In genomic region chr2:85395912-85396475, GRCh38 we compare ENCODE assay signal across 21 cellular contexts.
DNase-seq lines count a peak whose midpoint lies in the region.
"Had no signal": no experiment of that assay in that cellular context is flagged by ENCODE, and none has a peak within 500 bp of the region (broad histone marks: within the 10 kb centered on the region; RNA-seq: fewer than 3 reads in every experiment).

No MANE protein-coding gene starts in this region.

- H3K36me3 Mint-ChIP-seq in T-helper 2 cell treated with Interferon-gamma antibody and Interleukin-4, amounts not matched to agents 5 μg/mL and 100 μg/mL, for 36 hours (ENCODE audit: low read depth): peaks cover 56% of the 10 kb centered on the region
- H3K36me3 Mint-ChIP-seq: neural progenitor cell had no signal

- H3K27ac Mint-ChIP-seq in T-helper 2 cell treated with Interferon-gamma antibody and Interleukin-4, amounts not matched to agents 5 μg/mL and 100 μg/mL, for 36 hours: peak overlapping the region; percentile 28
- H3K27ac Mint-ChIP-seq: HFFc6, neural progenitor cell had no signal

- H3K27ac ChIP-seq in skin epidermis: peak overlapping the region in 17 of 21 experiments; percentile 7 to 85 (median 64)
- H3K27ac ChIP-seq: neural progenitor cell, SJCRH30 had no signal

- peaks cover 28% of the 10 kb centered on the region for H3K4me1 Mint-ChIP-seq in T-helper 2 cell treated with Interferon-gamma antibody and Interleukin-4, amounts not matched to agents 5 μg/mL and 100 μg/mL, for 36 hours (ENCODE audit: low read depth)
- H3K4me1 Mint-ChIP-seq: endodermal cell, neural progenitor cell had no signal

- no peaks in the 10 kb centered on the region for H3K27me3 Mint-ChIP-seq in T-helper 2 cell treated with Interferon-gamma antibody and Interleukin-4, amounts not matched to agents 5 μg/mL and 100 μg/mL, for 36 hours (ENCODE audit: low read depth)

- H3K9me3 Mint-ChIP-seq in T-helper 2 cell treated with Interferon-gamma antibody and Interleukin-4, amounts not matched to agents 5 μg/mL and 100 μg/mL, for 36 hours: no peaks in the 10 kb centered on the region
- H3K9me3 Mint-ChIP-seq: endodermal cell, HFFc6, neural progenitor cell had no signal

- H3K4me3 ChIP-seq in skin epidermis: peak overlapping the region in 1 of 7 experiments; percentile 21
- H3K4me3 ChIP-seq: neural progenitor cell, SJCRH30 had no signal

- no peak overlapping the region for H3K4me3 Mint-ChIP-seq in T-helper 2 cell treated with Interferon-gamma antibody and Interleukin-4, amounts not matched to agents 5 μg/mL and 100 μg/mL, for 36 hours
- H3K4me3 Mint-ChIP-seq: endodermal cell, HFFc6, neural progenitor cell had no signal

- DNase-seq in T-helper 2 cell treated with Interferon-gamma antibody and Interleukin-4, amounts not matched to agents 5 μg/mL and 100 μg/mL, for 36 hours (ENCODE audit: low spot score): no peak
- DNase-seq in T-helper 2 cell: no peak
- peak; percentile 9 for DNase-seq in islet precursor cell
- no peak for DNase-seq in HCEC 1CT
- DNase-seq in NCI-H345 (lab: John Stamatoyannopoulos, UW): no peak
- DNase-seq in SKM-1 treated with dmso at 0.1 percent for 144 hours (lab: John Stamatoyannopoulos, UW; ENCODE audit: unreplicated experiment): no peak
- no peak for DNase-seq in 8988T
- DNase-seq: activated CD4-positive, CD25-positive, alpha-beta regulatory T cell treated with anti-CD3 and anti-CD28 coated beads, Interleukin-2, amount 50 U/mL, for 72 hours; C1 segment of cervical spinal cord; caudate nucleus; endodermal cell; HFFc6; hippocampal formation; Karpas-422; NCI-H69; right cardiac atrium; SJCRH30; stimulated activated naive CD4-positive, alpha-beta T cell; T1000 had no signal
